In the genomic region with DNA sequence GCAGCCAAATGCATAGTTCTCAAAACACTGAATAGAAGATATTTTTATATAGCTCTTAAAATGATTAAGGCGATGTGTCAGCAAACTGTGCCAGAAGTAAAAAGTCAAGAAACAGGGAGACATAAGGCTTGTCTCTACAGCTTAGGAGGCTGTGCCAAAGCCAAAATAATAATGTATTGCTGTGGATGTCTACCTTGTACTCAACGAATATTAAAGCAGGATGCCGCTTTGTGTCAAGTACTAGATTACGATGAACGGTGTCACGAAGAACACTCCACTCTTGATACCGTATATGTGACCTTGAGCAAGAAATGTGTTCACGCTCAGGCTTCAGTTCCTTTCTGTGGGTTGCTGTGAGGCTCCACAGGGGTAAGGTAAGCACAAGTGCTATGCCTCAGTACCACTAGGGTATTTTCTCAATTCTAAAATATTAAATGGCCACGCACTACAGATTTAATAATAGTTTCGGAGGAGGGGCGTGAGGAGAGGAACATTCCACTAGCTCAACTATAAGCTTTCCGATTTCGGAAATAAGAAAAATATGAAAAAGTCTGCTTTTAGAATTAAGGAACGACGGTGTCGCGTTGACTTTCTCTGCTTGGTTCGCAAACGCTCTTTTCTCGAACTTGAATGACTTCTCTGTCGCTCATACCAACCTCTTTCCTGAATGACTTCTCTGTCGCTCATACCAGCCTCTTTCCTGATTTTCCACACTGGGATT, we compare ENCODE assay signal across 8 cellular contexts. TPM values are rescaled to one million over a fixed set of nuclear protein-coding genes. Genes with fewer than 3 reads are reported as not detected.
A peak's percentile ranks its signal among the peaks of the same experiment; 100 is the strongest.
DNase-seq lines count a peak whose midpoint lies in the region; ATAC-seq and TF ChIP-seq lines count a peak whose summit lies in the region.

No MANE protein-coding gene starts in this region.

- H3K27ac Mint-ChIP-seq in activated CD8-positive, alpha-beta T cell treated with anti-CD3 and anti-CD28 coated beads for 36 hours, result no peak overlapping the region

- H3K27me3 ChIP-seq in A673 (replicated peaks; ENCODE audit: insufficient read depth, low read depth, low read length, poor library complexity), result peaks cover 10% of the 10 kb centered on the region
- H3K27me3 ChIP-seq in trophoblast cell (ENCODE audit: insufficient read depth, low read length), result no peaks in the 10 kb centered on the region

- CTCF ChIA-PET in A673 (lab: Charles Lee), result interaction anchor here (1.9 kb wide), 1 partner anchor 13 kb away, joined by 11 read pairs; no protein-coding TSS in a partner anchor
- CTCF ChIA-PET in activated CD8-positive, alpha-beta T cell treated with anti-CD3 and anti-CD28 coated beads for 36 hours (lab: Charles Lee), result interaction anchor here (0.6 to 6.2 kb wide), 14 partner anchors 9 to 715 kb away, joined by 3 to 64 read pairs (median 4); partner anchors contain the start of genes CLGN and ELMOD2

- H3K36me3 Mint-ChIP-seq in activated CD8-positive, alpha-beta T cell treated with anti-CD3 and anti-CD28 coated beads for 36 hours (ENCODE audit: low read depth), result peaks cover 2% of the 10 kb centered on the region

- no peak overlapping the region for H3K18ac ChIP-seq in trophoblast cell (ENCODE audit: low read length)

- no peak overlapping the region for H2AK5ac ChIP-seq in trophoblast cell (ENCODE audit: low read length)

- no peaks in the 10 kb centered on the region for H3K27me3 Mint-ChIP-seq in activated CD8-positive, alpha-beta T cell treated with anti-CD3 and anti-CD28 coated beads for 36 hours

- H3K9me3 ChIP-seq in A673 (ENCODE audit: low read depth, low read length, poor library complexity, severe bottlenecking) (no peaks in the 10 kb centered on the region), trophoblast cell (ENCODE audit: insufficient read depth, low read depth, low read length) (no peaks in the 10 kb centered on the region)

- peaks cover 7% of the 10 kb centered on the region for H3K79me1 ChIP-seq in trophoblast cell (ENCODE audit: low read length)

- no peak overlapping the region for H2BK120ac ChIP-seq in trophoblast cell (ENCODE audit: insufficient read depth, low read length, poor library complexity)

- H4K12ac ChIP-seq in trophoblast cell (ENCODE audit: low read depth, low read length), result no peak overlapping the region

- no peak overlapping the region for H3K4me3 Mint-ChIP-seq in activated CD8-positive, alpha-beta T cell treated with anti-CD3 and anti-CD28 coated beads for 36 hours

- 0 out of 2 replicates have a peak, but pooled peaks have one; percentile 20 for TF ChIP-seq CTCF in A673 (conservative IDR thresholded peaks at IDR 0.05; ENCODE audit: low read depth, low read length)
- TF ChIP-seq CTCF in GM12875 (IDR thresholded peaks at IDR 0.05; ENCODE audit: borderline replicate concordance, insufficient read depth, low read depth, low read length), result peak; percentile 20; the same call in 1 of the 2 replicates
- peak; percentile 55 for TF ChIP-seq CTCF in activated CD8-positive, alpha-beta T cell treated with anti-CD3 and anti-CD28 coated beads for 36 hours (IDR thresholded peaks at IDR 0.05)
- TF ChIP-seq CTCF in fibroblast of the aortic adventitia (IDR thresholded peaks at IDR 0.05; ENCODE audit: insufficient read depth, low read length), result peak; percentile 32

- H3K4ac ChIP-seq in trophoblast cell (ENCODE audit: low read depth, low read length), result no peak overlapping the region

- no peaks in the 10 kb centered on the region for H3K9me3 Mint-ChIP-seq in activated CD8-positive, alpha-beta T cell treated with anti-CD3 and anti-CD28 coated beads for 36 hours

- no TSS peak for BruUV-seq in A673 (replicated peaks; lab: Mats Ljungman, UMichigan)

- POLR2A ChIA-PET in A673 (lab: Charles Lee; ENCODE audit: low non-redundant PET), result interaction anchor here (0.6 kb wide), 1 partner anchor 139 kb away, joined by 5 read pairs; no protein-coding TSS in a partner anchor
- POLR2A ChIA-PET in activated CD8-positive, alpha-beta T cell treated with anti-CD3 and anti-CD28 coated beads for 36 hours (lab: Charles Lee), result interaction anchor here (1.1 to 2.1 kb wide), 2 partner anchors 10 to 11 kb away, joined by 4 to 6 read pairs; no protein-coding TSS in a partner anchor

- intact Hi-C loops in A673 (cut with micrococcal nuclease; ENCODE audit: unreplicated experiment), result no loop called here
- intact Hi-C loops in activated CD8-positive, alpha-beta T cell treated with anti-CD3 and anti-CD28 coated beads for 36 hours (cut with micrococcal nuclease), result no loop called here

- peak overlapping the region; percentile 63 for H3K9ac ChIP-seq in trophoblast cell (ENCODE audit: low read length)

- peak overlapping the region; percentile 95 for H3K4me3 ChIP-seq in A673 (ENCODE audit: low read depth, low read length, poor library complexity, severe bottlenecking)
- peak overlapping the region; percentile 99 for H3K4me3 ChIP-seq in GM12875 (ENCODE audit: low read depth, low read length)
- H3K4me3 ChIP-seq in fibroblast of the aortic adventitia (ENCODE audit: low read depth, low read length), result peak overlapping the region; percentile 74
- H3K4me3 ChIP-seq in trophoblast cell (ENCODE audit: low read depth, low read length), result peak overlapping the region; percentile 61

- peak overlapping the region; percentile 52 for H4K8ac ChIP-seq in trophoblast cell (ENCODE audit: low read depth, low read length)

- DNase-seq in A673 (ENCODE audit: low spot score) (peak; percentile 33), NCI-H1092 (lab: John Stamatoyannopoulos, UW) (peak; percentile 27), fibroblast of the aortic adventitia (ENCODE audit: low read depth) (peak; percentile 32), trophoblast cell (peak in 1 of 2 donors; percentile 32), NCI-H2107 treated with DMSO at 0.1 percent for 48 hours (lab: John Stamatoyannopoulos, UW; ENCODE audit: unreplicated experiment) (no peak)
- peak; percentile 58 for DNase-seq in activated CD8-positive, alpha-beta T cell treated with anti-CD3 and anti-CD28 coated beads for 36 hours

- peaks cover 3% of the 10 kb centered on the region for H3K79me2 ChIP-seq in trophoblast cell (ENCODE audit: control insufficient read depth, insufficient read depth, low read length, poor library complexity)

- no peak overlapping the region for H3K23ac ChIP-seq in trophoblast cell (ENCODE audit: low read length)

- H3K4me1 ChIP-seq in A673 (ENCODE audit: insufficient read depth, low read length, poor library complexity, severe bottlenecking), result peaks cover 14% of the 10 kb centered on the region
- H3K4me1 ChIP-seq in trophoblast cell (ENCODE audit: control insufficient read depth in 1 of 2, insufficient read depth in 2 of 2, low read length in 2 of 2), result peaks cover 2% of the 10 kb centered on the region in 2 experiments

- no peak overlapping the region for H4K91ac ChIP-seq in trophoblast cell (ENCODE audit: low read depth, low read length)

- H2BK12ac ChIP-seq in trophoblast cell (ENCODE audit: low read length), result no peak overlapping the region

- peaks cover 39% of the 10 kb centered on the region for H3K4me1 Mint-ChIP-seq in activated CD8-positive, alpha-beta T cell treated with anti-CD3 and anti-CD28 coated beads for 36 hours (ENCODE audit: low read depth)

- peak; percentile 50 for ATAC-seq in HG02623 (IDR thresholded peaks at IDR 0.05; ENCODE audit: unreplicated experiment)
- peak; percentile 62 for ATAC-seq in activated CD8-positive, alpha-beta T cell treated with anti-CD3 and anti-CD28 coated beads for 36 hours

- H2BK5ac ChIP-seq in trophoblast cell (ENCODE audit: low read depth, low read length, poor library complexity), result no peak overlapping the region

- peak overlapping the region; percentile 80 for H3K4me2 ChIP-seq in trophoblast cell (ENCODE audit: low read length)

- peak overlapping the region; percentile 57 for H2AFZ ChIP-seq in trophoblast cell (ENCODE audit: insufficient read depth, low read length, poor library complexity)

- H3K36me3 ChIP-seq in A673 (ENCODE audit: insufficient read depth, low read length, poor library complexity, severe bottlenecking) (no peaks in the 10 kb centered on the region), trophoblast cell (ENCODE audit: control insufficient read depth in 1 of 2, insufficient read depth in 2 of 2, low read length in 2 of 2) (no peaks in the 10 kb centered on the region)

- no CpG with 5 or more reads among the region's 22 CpGs for WGBS in trophoblast cell (ENCODE audit: extremely low coverage, insufficient coverage, insufficient read length)

- H3K27ac ChIP-seq in A673 (ENCODE audit: low read depth, low read length, poor library complexity, severe bottlenecking) (peak overlapping the region; percentile 82), trophoblast cell (ENCODE audit: low read depth, low read length) (peak overlapping the region; percentile 8)

- no peak overlapping the region for H3K14ac ChIP-seq in trophoblast cell (ENCODE audit: low read length)

RNA-seq across cellular contexts. Expression of gene SCOC, which starts 0.7 kb away (rescaled TPM):
- total RNA-seq in A673 (2021) (44.2 and 44.7 TPM in 2 replicates), fibroblast of the aortic adventitia (ENCODE audit: low replicate concordance) (30.9 and 92.7 TPM in 2 replicates)
- 10 to 100 TPM; 44.6 to 44.7 TPM for total RNA-seq in activated CD8-positive, alpha-beta T cell treated with anti-CD3 and anti-CD28 coated beads for 36 hours
- 36.7 and 38.1 TPM in 2 replicates for polyA plus RNA-seq in trophoblast cell (2013)

RNA-seq across cellular contexts. Expression of gene CLGN, which starts 54.7 kb away (rescaled TPM):
- total RNA-seq in A673 (2021) (7.3 and 9.2 TPM in 2 replicates), fibroblast of the aortic adventitia (ENCODE audit: low replicate concordance) (4.1 and 19.3 TPM in 2 replicates)
- total RNA-seq in activated CD8-positive, alpha-beta T cell treated with anti-CD3 and anti-CD28 coated beads for 36 hours, result under 1 TPM; 0.23 to 0.31 TPM
- polyA plus RNA-seq in trophoblast cell (2013), result 0.25 and 0.29 TPM in 2 replicates
